Comparison of ENCODE assay signal across 7 cellular contexts in genomic region chr7:140507549-140507948, GRCh38. TPM values are rescaled to one million over a fixed set of nuclear protein-coding genes. Genes with fewer than 3 reads are reported as not detected.
DNase-seq lines count a peak whose midpoint lies in the region; ATAC-seq, FAIRE-seq and TF ChIP-seq lines count a peak whose summit lies in the region.
"Not testable (repeated sequence)": the region's sequence is repeated elsewhere in the genome, so short reads cannot be mapped to it uniquely, and the experiment has no call there.

No MANE protein-coding gene starts in this region.

- in situ Hi-C loops in K562 (cut with MboI) = not testable (repeated sequence)

- H3K4me1 Mint-ChIP-seq in GM23338 (peaks cover 19% of the 10 kb centered on the region), mesothelial cell of epicardium (peaks cover 20% of the 10 kb centered on the region), osteocyte (ENCODE audit: unreplicated experiment) (peaks cover 21% of the 10 kb centered on the region)

- peaks cover 17% of the 10 kb centered on the region for H3K4me1 ChIP-seq in GM23338 (ENCODE audit: insufficient read depth)
- peaks cover 26 to 34% of the 10 kb centered on the region in 2 experiments; a peak in 4 of 5 replicates for H3K4me1 ChIP-seq in K562 (replicated peaks in 1 of 2; ENCODE audit: control insufficient read depth in 2 of 2, insufficient read depth in 2 of 2, low read length in 2 of 2)
- H3K4me1 ChIP-seq in heart left ventricle = peaks cover 0 to 25% (median 10%) of the 10 kb centered on the region in 12 donors
- H3K4me1 ChIP-seq in stomach smooth muscle (ENCODE audit: control insufficient read depth, insufficient read depth, low read length) = peaks cover 25% of the 10 kb centered on the region

- not testable (repeated sequence) for TF ChIP-seq RAD21 in K562 (CRISPR knock-in tag; conservative IDR thresholded peaks at IDR 0.05 in 1 of 2, IDR thresholded peaks at IDR 0.05 in 1 of 2)

- H3K36me3 Mint-ChIP-seq in GM23338 (ENCODE audit: low read depth); mesothelial cell of epicardium; osteocyte (ENCODE audit: unreplicated experiment): not testable (repeated sequence)

- not testable (repeated sequence) for H3K9me2 ChIP-seq in GM23338 (ENCODE audit: insufficient read depth)

- intact Hi-C loops in K562 (cut with micrococcal nuclease) = not testable (repeated sequence)
- intact Hi-C loops in heart left ventricle (cut with DNase I) = loop anchor here in 1 of 10 donors (10.0 kb wide), 1 partner anchor 787 kb away; no protein-coding TSS in a partner anchor

- peak overlapping the region; percentile 15 to 32; a peak in 3 of 4 replicates for H3K9ac ChIP-seq in K562 (ENCODE audit: insufficient read depth in 1 of 2, low read depth in 2 of 2, low read length in 2 of 2)
- not testable (repeated sequence) for H3K9ac ChIP-seq in stomach smooth muscle (ENCODE audit: low read length in 2 of 2)

- H3K27ac ChIP-seq in GM23338 (ENCODE audit: low read depth) = 0 out of 2 replicates have a peak overlapping the region, but pooled peaks have one; percentile 32
- peak overlapping the region; percentile 70 for H3K27ac ChIP-seq in K562 (ENCODE audit: extremely low read depth, low read depth, low read length)
- peak overlapping the region; percentile 55 to 97 (median 86) for H3K27ac ChIP-seq in heart left ventricle
- H3K27ac ChIP-seq in stomach smooth muscle (ENCODE audit: low read length) = peak overlapping the region; percentile 85

- not testable (repeated sequence) for H3F3A ChIP-seq in GM23338 (replicated peaks; ENCODE audit: low read depth)

- H3K27me3 ChIP-seq in GM23338 (ENCODE audit: insufficient read depth); K562 (ENCODE audit: control insufficient read depth in 2 of 2, insufficient read depth in 2 of 2, low read length in 2 of 2); heart left ventricle; stomach smooth muscle (ENCODE audit: control insufficient read depth in 1 of 2, insufficient read depth in 2 of 2, low read length in 2 of 2): not testable (repeated sequence)

- not testable (repeated sequence) for H3K4me2 ChIP-seq in GM23338
- peak overlapping the region; percentile 23; the same call in 1 of the 2 replicates for H3K4me2 ChIP-seq in K562 (ENCODE audit: insufficient read depth, low read length)

- TF ChIP-seq CTCF in GM23338 (conservative IDR thresholded peaks at IDR 0.05; ENCODE audit: low read depth in 2 of 2); K562 (IDR thresholded peaks at IDR 0.05 in 2 of 3, conservative IDR thresholded peaks at IDR 0.05 in 1 of 3; ENCODE audit: insufficient read depth in 2 of 3, low read depth in 1 of 3, low read length in 3 of 3); heart left ventricle (IDR thresholded peaks at IDR 0.05); mesothelial cell of epicardium (IDR thresholded peaks at IDR 0.05; ENCODE audit: unreplicated experiment); osteocyte (IDR thresholded peaks at IDR 0.05): not testable (repeated sequence)

- TF ChIP-seq POLR2A in K562 (conservative IDR thresholded peaks at IDR 0.05); heart left ventricle (IDR thresholded peaks at IDR 0.05): not testable (repeated sequence)

- not testable (repeated sequence) for FAIRE-seq in K562 (lab: Jason Lieb, UNC)

- not testable (repeated sequence) for H3K9me3 ChIP-seq in K562 (replicated peaks; ENCODE audit: control insufficient read depth, insufficient read depth, low read depth, low read length); heart left ventricle; stomach smooth muscle (ENCODE audit: control insufficient read depth in 2 of 2, low read length in 2 of 2)

- not testable (repeated sequence) for H3K9me1 ChIP-seq in K562 (ENCODE audit: control insufficient read depth, insufficient read depth, low read length)

- POLR2A ChIA-PET in K562 (lab: Yijun Ruan, JAX) = interaction anchor here (0.6 to 1.7 kb wide), 7 partner anchors 10 to 33 kb away, joined by 3 to 10 read pairs (median 4); no protein-coding TSS in a partner anchor

- not testable (repeated sequence) for H3K79me2 ChIP-seq in GM23338 (replicated peaks; ENCODE audit: insufficient read depth); K562 (ENCODE audit: control insufficient read depth, insufficient read depth, low read length)

- BruUV-seq in K562 (replicated peaks; lab: Mats Ljungman, UMichigan) = not testable (repeated sequence)

- ATAC-seq in GM23338, K562, heart left ventricle: not testable (repeated sequence)

- not testable (repeated sequence) for H3K9me3 Mint-ChIP-seq in GM23338; mesothelial cell of epicardium; osteocyte (ENCODE audit: unreplicated experiment)

- H3K27me3 Mint-ChIP-seq in GM23338 (ENCODE audit: insufficient read depth, low read depth, poor library complexity); mesothelial cell of epicardium (ENCODE audit: low read depth); osteocyte (ENCODE audit: unreplicated experiment): not testable (repeated sequence)

- TF ChIP-seq EP300 in K562 (IDR thresholded peaks at IDR 0.05; ENCODE audit: low read length) = not testable (repeated sequence)

- H3K4me3 Mint-ChIP-seq in GM23338; mesothelial cell of epicardium; osteocyte (ENCODE audit: unreplicated experiment): not testable (repeated sequence)

- H3K27ac Mint-ChIP-seq in GM23338 = not testable (repeated sequence)
- H3K27ac Mint-ChIP-seq in mesothelial cell of epicardium = peak overlapping the region; percentile 61
- H3K27ac Mint-ChIP-seq in osteocyte (ENCODE audit: unreplicated experiment) = peak overlapping the region; percentile 23

- H4K20me1 ChIP-seq in GM23338 (replicated peaks; ENCODE audit: insufficient read depth); K562 (replicated peaks; ENCODE audit: control insufficient read depth, insufficient read depth, low read length): not testable (repeated sequence)

- WGBS in K562 (ENCODE audit: insufficient coverage, low coverage, missing lambda C conversion rate) = 76% methylated on average over 7 of the region's 7 CpGs
- WGBS in heart left ventricle, 4 donors = 73 to 82% (median 79%) methylated on average over 7 of the region's 7 CpGs

- H3K4me3 ChIP-seq in GM23338; K562; heart left ventricle; stomach smooth muscle (ENCODE audit: low read length in 2 of 2): not testable (repeated sequence)

- CTCF ChIA-PET in K562 (lab: Yijun Ruan, JAX; ENCODE audit: low intra/inter-chr PET ratio) = not testable (repeated sequence)

- DNase-seq in GM23338 (ENCODE audit: low spot score); K562 (ENCODE audit: extremely low read depth in 1 of 4, low spot score in 3 of 4); heart left ventricle; mesothelial cell of epicardium (ENCODE audit: low spot score in 2 of 2, unreplicated experiment in 2 of 2); osteocyte (ENCODE audit: extremely low spot score, unreplicated experiment): not testable (repeated sequence)
- DNase-seq in NCI-H2171 (lab: John Stamatoyannopoulos, UW) = peak; percentile 61

- peak overlapping the region; percentile 63; the same call in 1 of the 2 replicates for H2AFZ ChIP-seq in GM23338
- H2AFZ ChIP-seq in K562 (ENCODE audit: low read depth, low read length) = peak overlapping the region; percentile 81

- not testable (repeated sequence) for H3K36me3 ChIP-seq in GM23338 (ENCODE audit: insufficient read depth); K562 (ENCODE audit: control insufficient read depth, insufficient read depth, low read length); heart left ventricle; stomach smooth muscle (ENCODE audit: control insufficient read depth in 2 of 2, insufficient read depth in 2 of 2, low read length in 2 of 2)

TF ChIP-seq in K562, 482 proteins besides CTCF, POLR2A, EP300 and RAD21 (continues in another document):
- TF ChIP-seq FOSL1 (tag; conservative IDR thresholded peaks at IDR 0.05) (0 out of 2 replicates have a peak, but pooled peaks have one; percentile 19), GTF2E2 (tag; IDR thresholded peaks at IDR 0.05) (peak; percentile 6; the same call in 1 of the 2 replicates)

RNA-seq across cellular contexts. Expression of gene MKRN1, which starts 28.2 kb away (rescaled TPM):
- total RNA-seq in GM23338 (2014; rRNA removed; shearing (Covaris generic)) = 86.8 and 102 TPM in 2 replicates
- polyA plus RNA-seq in GM23338 (2016; fragmentation: Nextera tagmentation; extraction: Ambion mirVana) = 63.5 and 65.0 TPM in 2 replicates
- 105 and 157 TPM in 2 replicates for total RNA-seq in K562 (2011; cell fraction: chromatin; rRNA removed; ENCODE audit: low replicate concordance)
- 62.0 and 63.3 TPM in 2 replicates for total RNA-seq in K562 (2011; cell fraction: nucleolus; rRNA removed)
- 108 and 126 TPM in 2 replicates for total RNA-seq in K562 (2011; cell fraction: nucleoplasm; rRNA removed)
- 60.7 and 73.9 TPM in 2 replicates for total RNA-seq in K562 (2014; rRNA removed)
- total RNA-seq in K562 (2014; rRNA removed; fragmentation: Illumina TruSeq; extraction: Trizol) = 82.0 and 92.2 TPM in 2 replicates
- 79.0 and 87.1 TPM in 2 replicates for total RNA-seq in K562 (2015; rRNA removed; fragmentation: Illumina TruSeq; extraction: Trizol)
- total RNA-seq in K562 (2021) = 70.7 and 87.5 TPM in 2 replicates
- 72.4 and 87.9 TPM in 2 replicates for polyA plus RNA-seq in K562 (2011; rRNA removed)
- polyA plus RNA-seq in K562 (2011; cell fraction: cytosol; rRNA removed) = 48.3 and 81.3 TPM in 2 replicates
- polyA plus RNA-seq in K562 (2011; cell fraction: nucleus; rRNA removed) = 55.8 and 88.3 TPM in 2 replicates
- polyA plus RNA-seq in K562 (2012) = 75.1 and 81.2 TPM in 2 replicates
- 80.8 and 90.3 TPM in 2 replicates for polyA plus RNA-seq in K562 (2014; fragmentation: Illumina TruSeq; extraction: Trizol)
- 10 to 100 TPM; 30.5 to 33.5 TPM for polyA plus RNA-seq in K562 (2014; fragmentation: Nextera tagmentation; extraction: Ambion mirVana)
- 75.8 and 76.0 TPM in 2 replicates for polyA plus RNA-seq in K562 (2014; rRNA removed)
- 120 and 131 TPM in 2 replicates for polyA minus RNA-seq in K562 (2011; rRNA and poly(A)+ RNA removed)
- polyA minus RNA-seq in K562 (2011; cell fraction: cytosol; rRNA and poly(A)+ RNA removed) = 38.2 and 52.5 TPM in 2 replicates
- 30.3 and 62.9 TPM in 2 replicates for polyA minus RNA-seq in K562 (2011; cell fraction: nucleus; rRNA and poly(A)+ RNA removed)
- 100 to 1,000 TPM in 5 of 9 donors, 10 to 100 TPM in 4; 52.3 to 109 (median 100) TPM for total RNA-seq in heart left ventricle
- 10 to 100 TPM; 45.2 to 53.3 TPM for polyA plus RNA-seq in heart left ventricle
- total RNA-seq in mesothelial cell of epicardium = 105 to 112 TPM (median 110 TPM) in 3 replicates
- 97.8 and 111 TPM in 2 replicates for total RNA-seq in osteocyte

Comparison
In these comparisons a context has a peak if more than half of its experiments do, and no peak if none do; other contexts are left out.
1. H3K27ac ChIP-seq: peak in every context shown above with its lines; median percentile 86 in heart left ventricle; 85 in stomach smooth muscle; 70 in K562; 32 in GM23338.